6 cellular contexts compared by ENCODE assay signal in the genomic region with DNA sequence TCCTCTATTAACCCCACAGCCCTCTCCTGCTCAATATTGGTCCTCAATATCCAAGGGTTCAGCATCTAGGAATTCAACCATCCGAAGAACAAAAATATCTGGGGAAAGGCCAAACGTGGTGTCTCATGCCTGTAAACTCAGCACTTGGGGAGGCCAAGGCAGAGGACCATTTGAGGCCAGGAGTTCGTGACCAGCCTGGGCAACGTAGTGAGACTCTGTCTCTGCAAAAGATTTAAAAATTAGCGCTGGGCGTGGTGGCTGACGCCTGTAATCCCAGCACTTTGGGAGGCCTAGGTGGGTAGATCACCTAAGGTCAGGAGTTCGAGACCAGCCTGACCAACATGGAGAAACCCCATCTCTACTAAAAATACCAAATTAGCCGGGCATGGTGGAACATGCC. TPM values are rescaled to one million over a fixed set of nuclear protein-coding genes. Genes with fewer than 3 reads are reported as not detected.
DNase-seq lines count a peak whose midpoint lies in the region; ATAC-seq and TF ChIP-seq lines count a peak whose summit lies in the region.
"Not testable (repeated sequence)": the region's sequence is repeated elsewhere in the genome, so short reads cannot be mapped to it uniquely, and the experiment has no call there.

No MANE protein-coding gene starts in this region.

- H3K27me3 Mint-ChIP-seq in chondrocyte (ENCODE audit: low read depth) = not testable (repeated sequence)

- H3K27ac ChIP-seq in 22Rv1 = peak overlapping the region; percentile 97
- H3K27ac ChIP-seq in lower lobe of right lung, spleen: not testable (repeated sequence)

- not testable (repeated sequence) for H3K4me1 ChIP-seq in lower lobe of right lung
- peaks cover 3 to 14% (median 10%) of the 10 kb centered on the region in 6 donors for H3K4me1 ChIP-seq in spleen

- not testable (repeated sequence) for H3K36me3 Mint-ChIP-seq in chondrocyte (ENCODE audit: low read depth)

- H3K36me3 ChIP-seq in lower lobe of right lung, spleen: not testable (repeated sequence)

- H3K9me3 Mint-ChIP-seq in chondrocyte (ENCODE audit: low read depth) = not testable (repeated sequence)

- TF ChIP-seq POLR2A in spleen (IDR thresholded peaks at IDR 0.05) = not testable (repeated sequence)

- intact Hi-C loops in cardiac septum (cut with DNase I); lower lobe of right lung (cut with DNase I); spleen (cut with DNase I; ENCODE audit: low total_unique reads): not testable (repeated sequence)

- not testable (repeated sequence) for H3K27me3 ChIP-seq in lower lobe of right lung (ENCODE audit: low read depth); spleen (replicated peaks in 1 of 7)

- WGBS in spleen, 5 donors = 87 to 94% (median 92%) methylated on average over 9 of the region's 9 CpGs

- not testable (repeated sequence) for H3K4me1 Mint-ChIP-seq in chondrocyte (ENCODE audit: low read depth)

- not testable (repeated sequence) for H3K27ac Mint-ChIP-seq in chondrocyte (ENCODE audit: unreplicated experiment)

- not testable (repeated sequence) for H3K4me3 ChIP-seq in lower lobe of right lung, spleen

- ATAC-seq in lower lobe of right lung = not testable (repeated sequence)

- not testable (repeated sequence) for H3K4me3 Mint-ChIP-seq in chondrocyte (ENCODE audit: unreplicated experiment)

- peak; percentile 16 for DNase-seq in activated effector memory CD4-positive, alpha-beta T cell treated with anti-CD3 and anti-CD28 coated beads, Interleukin-2, amount 50 U/mL, for 16 hours
- peak; percentile 25 for DNase-seq in chondrocyte (ENCODE audit: low spot score)
- DNase-seq in cardiac septum (ENCODE audit: low spot score) = peak; percentile 29
- peak; percentile 11 for DNase-seq in lower lobe of right lung
- peak; percentile 27 for DNase-seq in spleen

- not testable (repeated sequence) for H3K9me3 ChIP-seq in lower lobe of right lung, spleen

- TF ChIP-seq CTCF in 22Rv1 (IDR thresholded peaks at IDR 0.05); chondrocyte (IDR thresholded peaks at IDR 0.05); lower lobe of right lung (IDR thresholded peaks at IDR 0.05); spleen (IDR thresholded peaks at IDR 0.05 in 8 of 11, conservative IDR thresholded peaks at IDR 0.05 in 3 of 11): not testable (repeated sequence)

RNA-seq across cellular contexts. Expression of a gene that starts 4.1 kb away (rescaled TPM):
- total RNA-seq in chondrocyte (18.5 to 22.7 TPM (median 21.0 TPM) in 3 replicates), cardiac septum (18.6 TPM), lower lobe of right lung (21.7 TPM), spleen (10 to 100 TPM; 11.6 to 23.6 (median 17.5) TPM)
- polyA plus RNA-seq in spleen = 1 to 10 TPM; 2.9 to 5.3 (median 3.0) TPM

RNA-seq across cellular contexts. Expression of a gene that starts 8.1 kb away (rescaled TPM):
- total RNA-seq in chondrocyte (31.2 to 40.5 TPM (median 31.8 TPM) in 3 replicates), cardiac septum (31.3 TPM), lower lobe of right lung (26.1 TPM), spleen (10 to 100 TPM; 28.4 to 51.9 (median 38.8) TPM)
- 10 to 100 TPM; 31.2 to 39.7 (median 38.6) TPM for polyA plus RNA-seq in spleen

RNA-seq across cellular contexts. Expression of a gene that starts 50.8 kb away (rescaled TPM):
- 46.6 to 74.1 TPM (median 65.8 TPM) in 3 replicates for total RNA-seq in chondrocyte
- total RNA-seq in cardiac septum = 80.4 TPM
- total RNA-seq in lower lobe of right lung = 170 TPM
- 100 to 1,000 TPM; 133 to 259 (median 202) TPM for total RNA-seq in spleen
- polyA plus RNA-seq in spleen = 100 to 1,000 TPM in 1 of 3 donors, 10 to 100 TPM in 2; 80.8 to 119 (median 92.8) TPM

RNA-seq across cellular contexts. Expression of a gene that starts 56.2 kb away (rescaled TPM):
- total RNA-seq in chondrocyte = 4.4 to 6.0 TPM (median 5.8 TPM) in 3 replicates
- 3.0 TPM for total RNA-seq in cardiac septum
- total RNA-seq in lower lobe of right lung = 10.6 TPM
- 10 to 100 TPM; 14.7 to 51.2 (median 21.2) TPM for total RNA-seq in spleen
- polyA plus RNA-seq in spleen = 10 to 100 TPM; 12.2 to 12.6 (median 12.6) TPM
